Comparison of ENCODE assay signal across 9 cellular contexts in genomic region chr1:204080163-204080903, GRCh38. TPM values are rescaled to one million over a fixed set of nuclear protein-coding genes. Genes with fewer than 3 reads are reported as not detected.
DNase-seq lines count a peak whose midpoint lies in the region; ATAC-seq and TF ChIP-seq lines count a peak whose summit lies in the region.
"Had no signal": no experiment of that assay in that cellular context is flagged by ENCODE, and none has a peak within 500 bp of the region (broad histone marks: within the 10 kb centered on the region; RNA-seq: fewer than 3 reads in every experiment).

No MANE protein-coding gene starts in this region.

- WGBS in smooth muscle cell (ENCODE audit: low lambda C conversion rate): 19% methylated on average over 4 of the region's 8 CpGs

- H3K27ac ChIP-seq in iPS-20b (ENCODE audit: low read length) (peak overlapping the region; percentile 95), smooth muscle cell (ENCODE audit: low read depth) (no peak overlapping the region)

- H3K36me3 ChIP-seq in iPS-20b (ENCODE audit: insufficient read depth, low read depth, low read length): peaks cover 11% of the 10 kb centered on the region
- H3K36me3 ChIP-seq in smooth muscle cell (ENCODE audit: low read depth): no peaks in the 10 kb centered on the region

- H3K4me1 ChIP-seq in iPS-20b (ENCODE audit: insufficient read depth, low read length) (peaks cover 72% of the 10 kb centered on the region), smooth muscle cell (ENCODE audit: low read depth) (peaks cover 50% of the 10 kb centered on the region)

- no peaks in the 10 kb centered on the region for H3K36me3 Mint-ChIP-seq in natural killer cell treated with Interleukin-12 subunit alpha and Interleukin-12 subunit beta and Interleukin-15 and Interleukin-18, amount 100 ng/mL, for 72 hours

- H3K9ac ChIP-seq in iPS-20b (ENCODE audit: low read depth, low read length) (peak overlapping the region; percentile 56; the same call in 1 of the 2 replicates), smooth muscle cell (ENCODE audit: low read depth) (no peak overlapping the region)

- DNase-seq in Caki2 (ENCODE audit: low read depth) (peak; percentile 80), NCI-H1417 (lab: John Stamatoyannopoulos, UW) (peak; percentile 83 to 97 (median 93)), astrocyte of the hippocampus (ENCODE audit: low read depth, low spot score) (peak; percentile 96), smooth muscle cell (lab: John Stamatoyannopoulos, UW; ENCODE audit: unreplicated experiment) (peak; percentile 10)
- no peak for DNase-seq in natural killer cell treated with Interleukin-12 subunit alpha and Interleukin-12 subunit beta and Interleukin-15 and Interleukin-18, amount 100 ng/mL, for 72 hours (ENCODE audit: low spot score)

- H2AFZ ChIP-seq in smooth muscle cell (ENCODE audit: low read depth): no peak overlapping the region

- no peaks in the 10 kb centered on the region for H3K9me3 Mint-ChIP-seq in natural killer cell treated with Interleukin-12 subunit alpha and Interleukin-12 subunit beta and Interleukin-15 and Interleukin-18, amount 100 ng/mL, for 72 hours
- H3K9me3 Mint-ChIP-seq: central memory CD8-positive, alpha-beta T cell had no signal

- no peak for TF ChIP-seq CTCF in smooth muscle cell (IDR thresholded peaks at IDR 0.05; ENCODE audit: borderline replicate concordance, insufficient read depth, poor library complexity, severe bottlenecking)

- H3K4me1 Mint-ChIP-seq in natural killer cell treated with Interleukin-12 subunit alpha and Interleukin-12 subunit beta and Interleukin-15 and Interleukin-18, amount 100 ng/mL, for 72 hours (ENCODE audit: low read depth in 2 of 2): peaks cover 32 to 40% of the 10 kb centered on the region in 2 donors

- H3K4me3 Mint-ChIP-seq in natural killer cell treated with Interleukin-12 subunit alpha and Interleukin-12 subunit beta and Interleukin-15 and Interleukin-18, amount 100 ng/mL, for 72 hours: no peak overlapping the region
- H3K4me3 Mint-ChIP-seq: central memory CD8-positive, alpha-beta T cell had no signal

- H3K4me3 ChIP-seq in iPS-20b (ENCODE audit: low read length): peak overlapping the region; percentile 54; the same call in 1 of the 2 replicates
- H3K4me3 ChIP-seq in smooth muscle cell: no peak overlapping the region

- ATAC-seq in GM18867 (IDR thresholded peaks at IDR 0.05; ENCODE audit: unreplicated experiment) (no peak), GM21723 (IDR thresholded peaks at IDR 0.05; ENCODE audit: unreplicated experiment) (no peak)
- ATAC-seq in natural killer cell treated with Interleukin-12 subunit alpha and Interleukin-12 subunit beta and Interleukin-15 and Interleukin-18, amount 100 ng/mL, for 72 hours: no peak

- H3K27me3 ChIP-seq in iPS-20b (ENCODE audit: insufficient read depth, low read length): peaks cover 3% of the 10 kb centered on the region; the same call in 1 of the 2 replicates
- H3K27me3 ChIP-seq in smooth muscle cell (ENCODE audit: low read depth): no peaks in the 10 kb centered on the region

- no peaks in the 10 kb centered on the region for H3K79me2 ChIP-seq in smooth muscle cell (ENCODE audit: low read depth)

- H3K27me3 Mint-ChIP-seq in natural killer cell treated with Interleukin-12 subunit alpha and Interleukin-12 subunit beta and Interleukin-15 and Interleukin-18, amount 100 ng/mL, for 72 hours: no peaks in the 10 kb centered on the region

- in situ Hi-C loops in Caki2 (cut with HindIII; ENCODE audit: low pct_unique_long_range_greater_than_20kb, low sequenced_read_pairs): no loop called here

- no peaks in the 10 kb centered on the region for H3F3A ChIP-seq in smooth muscle cell (ENCODE audit: low read depth)

- H3K27ac Mint-ChIP-seq in natural killer cell treated with Interleukin-12 subunit alpha and Interleukin-12 subunit beta and Interleukin-15 and Interleukin-18, amount 100 ng/mL, for 72 hours: no peak overlapping the region

- peak overlapping the region; percentile 64 for H3K4me2 ChIP-seq in smooth muscle cell

- H3K9me3 ChIP-seq in iPS-20b (ENCODE audit: insufficient read depth, low read depth, low read length) (no peaks in the 10 kb centered on the region), smooth muscle cell (replicated peaks; ENCODE audit: low read depth) (no peaks in the 10 kb centered on the region)

- H4K20me1 ChIP-seq in smooth muscle cell (ENCODE audit: low read depth): no peaks in the 10 kb centered on the region

RNA-seq across cellular contexts. Expression of gene SOX13, which starts 7.4 kb away (rescaled TPM):
- 0.06 and 3.4 TPM in 2 replicates for total RNA-seq in Caki2 (2014; rRNA removed; shearing (Covaris generic); ENCODE audit: low replicate concordance)
- total RNA-seq in smooth muscle cell: 2.3 and 2.6 TPM in 2 replicates
- polyA plus RNA-seq in smooth muscle cell: 0.41 and 7.0 TPM in 2 replicates
- 1 to 10 TPM; 5.9 to 8.3 TPM for total RNA-seq in natural killer cell treated with Interleukin-12 subunit alpha and Interleukin-12 subunit beta and Interleukin-15 and Interleukin-18, amount 100 ng/mL, for 72 hours
